In the genomic region with DNA sequence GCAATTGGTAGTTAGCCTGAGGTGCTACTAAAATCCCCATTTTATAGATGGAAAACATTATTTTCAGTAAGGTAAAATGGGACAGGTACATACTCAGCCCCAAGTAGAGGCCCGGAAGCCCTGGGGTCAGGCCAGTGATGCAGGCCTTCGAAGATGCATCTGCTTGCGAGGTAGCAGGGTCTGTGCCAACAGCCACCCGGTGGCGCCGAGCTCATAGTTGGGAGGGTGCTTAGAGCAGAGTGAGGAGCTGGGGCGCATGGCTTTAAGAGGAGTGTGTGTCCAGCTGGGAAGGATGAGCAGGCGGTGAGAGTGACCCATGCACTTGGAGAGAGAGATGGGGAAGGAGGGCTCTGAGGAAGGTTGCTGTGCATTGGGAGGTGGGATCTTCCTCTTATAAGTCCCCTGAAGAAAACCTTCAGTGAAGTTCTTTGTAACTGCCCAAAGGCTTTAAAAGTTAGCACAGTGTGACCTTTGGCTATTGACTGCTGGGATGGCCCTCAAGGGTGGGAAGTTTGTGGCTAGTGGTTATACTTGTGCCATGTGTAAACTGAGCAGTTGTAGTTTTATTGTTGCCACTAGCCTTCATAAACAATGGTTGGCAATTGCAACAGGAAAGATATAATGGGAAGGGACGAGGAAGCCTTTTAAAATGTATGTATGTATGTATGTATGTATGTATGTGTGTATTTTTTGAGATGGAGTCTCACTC, we compare ENCODE assay signal across 13 cellular contexts.
"Had no signal": no experiment of that assay in that cellular context is flagged by ENCODE, and none has a peak within 500 bp of the region (broad histone marks: within the 10 kb centered on the region; RNA-seq: fewer than 3 reads in every experiment).

No MANE protein-coding gene starts in this region.

- H3K27ac Mint-ChIP-seq: activated naive CD8-positive, alpha-beta T cell treated with anti-CD3 and anti-CD28 coated beads, Interleukin-2, amount 50 U/mL, for 24 hours; naive B cell; T-cell had no signal

- ATAC-seq: left ventricle myocardium superior, T-cell had no signal

- H3K4me3 Mint-ChIP-seq: activated naive CD8-positive, alpha-beta T cell treated with anti-CD3 and anti-CD28 coated beads, Interleukin-2, amount 50 U/mL, for 24 hours; naive B cell; T-cell had no signal

- H3K36me3 ChIP-seq: cardiac muscle cell, heart left ventricle, right atrium auricular region had no signal

- H3K4me1 ChIP-seq: right atrium auricular region had no signal

- H3K27ac ChIP-seq: cardiac muscle cell, right atrium auricular region, skin epidermis had no signal

- H3K4me3 ChIP-seq: cardiac muscle cell, heart left ventricle, right atrium auricular region, skin epidermis had no signal

- H3K36me3 Mint-ChIP-seq: naive B cell, T-cell had no signal

- H3K27me3 ChIP-seq: cardiac muscle cell, heart left ventricle, right atrium auricular region had no signal

- DNase-seq: activated naive CD4-positive, alpha-beta T cell treated with Interleukin-2 at 50 U/mL for 16 hours; foreskin melanocyte; heart left ventricle; left ventricle myocardium superior; naive B cell; posterior cingulate gyrus; T-cell; T1000; trophoblast cell had no signal
